ENCODE assay signal across 1 cellular context in the genomic region with DNA sequence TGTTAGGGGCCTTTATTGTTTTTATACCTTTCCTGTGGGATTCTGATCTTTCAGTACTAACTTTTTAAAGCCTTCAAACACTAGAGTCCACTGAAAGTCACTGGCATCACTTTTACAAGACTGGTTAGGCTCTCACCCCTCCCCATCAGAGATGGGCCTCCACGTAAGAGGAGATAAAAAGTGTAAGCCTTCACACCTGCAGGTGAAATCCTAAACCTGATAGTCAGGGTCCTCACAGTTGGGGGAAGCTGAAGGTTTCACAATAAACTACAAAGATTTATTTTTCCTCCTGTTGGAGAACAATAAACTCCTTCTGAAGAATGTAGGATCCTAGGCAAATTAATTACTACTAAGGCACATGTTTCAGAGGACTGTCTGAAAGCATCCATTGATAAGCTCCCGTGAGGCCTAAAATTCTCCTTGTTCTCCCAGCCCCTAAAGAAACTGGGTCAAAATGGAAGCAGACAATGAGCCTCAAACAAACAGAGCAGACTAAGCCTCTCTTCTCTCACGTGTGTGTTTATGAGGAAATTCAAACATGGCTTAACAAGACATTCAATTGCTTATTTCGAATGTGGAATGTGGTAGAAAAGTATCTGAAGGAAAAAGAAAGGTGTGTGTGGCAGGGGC.
TF ChIP-seq lines count a peak whose summit lies in the region.

No MANE protein-coding gene starts in this region.

TF ChIP-seq in H1, 55 proteins besides CTCF, POLR2A, EP300 and RAD21 (continued from another document):
- TF ChIP-seq, protein P1, sequence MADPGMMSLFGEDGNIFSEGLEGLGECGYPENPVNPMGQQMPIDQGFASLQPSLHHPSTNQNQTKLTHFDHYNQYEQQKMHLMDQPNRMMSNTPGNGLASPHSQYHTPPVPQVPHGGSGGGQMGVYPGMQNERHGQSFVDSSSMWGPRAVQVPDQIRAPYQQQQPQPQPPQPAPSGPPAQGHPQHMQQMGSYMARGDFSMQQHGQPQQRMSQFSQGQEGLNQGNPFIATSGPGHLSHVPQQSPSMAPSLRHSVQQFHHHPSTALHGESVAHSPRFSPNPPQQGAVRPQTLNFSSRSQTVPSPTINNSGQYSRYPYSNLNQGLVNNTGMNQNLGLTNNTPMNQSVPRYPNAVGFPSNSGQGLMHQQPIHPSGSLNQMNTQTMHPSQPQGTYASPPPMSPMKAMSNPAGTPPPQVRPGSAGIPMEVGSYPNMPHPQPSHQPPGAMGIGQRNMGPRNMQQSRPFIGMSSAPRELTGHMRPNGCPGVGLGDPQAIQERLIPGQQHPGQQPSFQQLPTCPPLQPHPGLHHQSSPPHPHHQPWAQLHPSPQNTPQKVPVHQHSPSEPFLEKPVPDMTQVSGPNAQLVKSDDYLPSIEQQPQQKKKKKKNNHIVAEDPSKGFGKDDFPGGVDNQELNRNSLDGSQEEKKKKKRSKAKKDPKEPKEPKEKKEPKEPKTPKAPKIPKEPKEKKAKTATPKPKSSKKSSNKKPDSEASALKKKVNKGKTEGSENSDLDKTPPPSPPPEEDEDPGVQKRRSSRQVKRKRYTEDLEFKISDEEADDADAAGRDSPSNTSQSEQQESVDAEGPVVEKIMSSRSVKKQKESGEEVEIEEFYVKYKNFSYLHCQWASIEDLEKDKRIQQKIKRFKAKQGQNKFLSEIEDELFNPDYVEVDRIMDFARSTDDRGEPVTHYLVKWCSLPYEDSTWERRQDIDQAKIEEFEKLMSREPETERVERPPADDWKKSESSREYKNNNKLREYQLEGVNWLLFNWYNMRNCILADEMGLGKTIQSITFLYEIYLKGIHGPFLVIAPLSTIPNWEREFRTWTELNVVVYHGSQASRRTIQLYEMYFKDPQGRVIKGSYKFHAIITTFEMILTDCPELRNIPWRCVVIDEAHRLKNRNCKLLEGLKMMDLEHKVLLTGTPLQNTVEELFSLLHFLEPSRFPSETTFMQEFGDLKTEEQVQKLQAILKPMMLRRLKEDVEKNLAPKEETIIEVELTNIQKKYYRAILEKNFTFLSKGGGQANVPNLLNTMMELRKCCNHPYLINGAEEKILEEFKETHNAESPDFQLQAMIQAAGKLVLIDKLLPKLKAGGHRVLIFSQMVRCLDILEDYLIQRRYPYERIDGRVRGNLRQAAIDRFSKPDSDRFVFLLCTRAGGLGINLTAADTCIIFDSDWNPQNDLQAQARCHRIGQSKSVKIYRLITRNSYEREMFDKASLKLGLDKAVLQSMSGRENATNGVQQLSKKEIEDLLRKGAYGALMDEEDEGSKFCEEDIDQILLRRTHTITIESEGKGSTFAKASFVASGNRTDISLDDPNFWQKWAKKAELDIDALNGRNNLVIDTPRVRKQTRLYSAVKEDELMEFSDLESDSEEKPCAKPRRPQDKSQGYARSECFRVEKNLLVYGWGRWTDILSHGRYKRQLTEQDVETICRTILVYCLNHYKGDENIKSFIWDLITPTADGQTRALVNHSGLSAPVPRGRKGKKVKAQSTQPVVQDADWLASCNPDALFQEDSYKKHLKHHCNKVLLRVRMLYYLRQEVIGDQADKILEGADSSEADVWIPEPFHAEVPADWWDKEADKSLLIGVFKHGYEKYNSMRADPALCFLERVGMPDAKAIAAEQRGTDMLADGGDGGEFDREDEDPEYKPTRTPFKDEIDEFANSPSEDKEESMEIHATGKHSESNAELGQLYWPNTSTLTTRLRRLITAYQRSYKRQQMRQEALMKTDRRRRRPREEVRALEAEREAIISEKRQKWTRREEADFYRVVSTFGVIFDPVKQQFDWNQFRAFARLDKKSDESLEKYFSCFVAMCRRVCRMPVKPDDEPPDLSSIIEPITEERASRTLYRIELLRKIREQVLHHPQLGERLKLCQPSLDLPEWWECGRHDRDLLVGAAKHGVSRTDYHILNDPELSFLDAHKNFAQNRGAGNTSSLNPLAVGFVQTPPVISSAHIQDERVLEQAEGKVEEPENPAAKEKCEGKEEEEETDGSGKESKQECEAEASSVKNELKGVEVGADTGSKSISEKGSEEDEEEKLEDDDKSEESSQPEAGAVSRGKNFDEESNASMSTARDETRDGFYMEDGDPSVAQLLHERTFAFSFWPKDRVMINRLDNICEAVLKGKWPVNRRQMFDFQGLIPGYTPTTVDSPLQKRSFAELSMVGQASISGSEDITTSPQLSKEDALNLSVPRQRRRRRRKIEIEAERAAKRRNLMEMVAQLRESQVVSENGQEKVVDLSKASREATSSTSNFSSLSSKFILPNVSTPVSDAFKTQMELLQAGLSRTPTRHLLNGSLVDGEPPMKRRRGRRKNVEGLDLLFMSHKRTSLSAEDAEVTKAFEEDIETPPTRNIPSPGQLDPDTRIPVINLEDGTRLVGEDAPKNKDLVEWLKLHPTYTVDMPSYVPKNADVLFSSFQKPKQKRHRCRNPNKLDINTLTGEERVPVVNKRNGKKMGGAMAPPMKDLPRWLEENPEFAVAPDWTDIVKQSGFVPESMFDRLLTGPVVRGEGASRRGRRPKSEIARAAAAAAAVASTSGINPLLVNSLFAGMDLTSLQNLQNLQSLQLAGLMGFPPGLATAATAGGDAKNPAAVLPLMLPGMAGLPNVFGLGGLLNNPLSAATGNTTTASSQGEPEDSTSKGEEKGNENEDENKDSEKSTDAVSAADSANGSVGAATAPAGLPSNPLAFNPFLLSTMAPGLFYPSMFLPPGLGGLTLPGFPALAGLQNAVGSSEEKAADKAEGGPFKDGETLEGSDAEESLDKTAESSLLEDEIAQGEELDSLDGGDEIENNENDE (IDR thresholded peaks at IDR 0.05; ENCODE audit: insufficient replicate concordance, low read length) = no peak
- TF ChIP-seq GABPA (IDR thresholded peaks at IDR 0.05; ENCODE audit: borderline replicate concordance, insufficient read depth, low read length) (no peak), EGR1 (IDR thresholded peaks at IDR 0.05; ENCODE audit: borderline replicate concordance, low read depth, low read length) (no peak), BACH1 (IDR thresholded peaks at IDR 0.05; ENCODE audit: low read length) (no peak), MAFK (IDR thresholded peaks at IDR 0.05; ENCODE audit: low read depth, low read length) (no peak), FOSL1 (IDR thresholded peaks at IDR 0.05; ENCODE audit: insufficient read depth, low read depth, low read length) (no peak), TAF1 (IDR thresholded peaks at IDR 0.05; ENCODE audit: low read depth, low read length) (no peak), POU5F1 (IDR thresholded peaks at IDR 0.05; ENCODE audit: low read depth, low read length) (no peak), CEBPB (IDR thresholded peaks at IDR 0.05; ENCODE audit: low read depth, low read length) (no peak), YY1 (IDR thresholded peaks at IDR 0.05; ENCODE audit: low read depth, low read length) (no peak)
- TF ChIP-seq, protein P2, sequence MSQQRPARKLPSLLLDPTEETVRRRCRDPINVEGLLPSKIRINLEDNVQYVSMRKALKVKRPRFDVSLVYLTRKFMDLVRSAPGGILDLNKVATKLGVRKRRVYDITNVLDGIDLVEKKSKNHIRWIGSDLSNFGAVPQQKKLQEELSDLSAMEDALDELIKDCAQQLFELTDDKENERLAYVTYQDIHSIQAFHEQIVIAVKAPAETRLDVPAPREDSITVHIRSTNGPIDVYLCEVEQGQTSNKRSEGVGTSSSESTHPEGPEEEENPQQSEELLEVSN (IDR thresholded peaks at IDR 0.05) = no peak
